ENCODE assay signal across 21 cellular contexts in the genomic region with DNA sequence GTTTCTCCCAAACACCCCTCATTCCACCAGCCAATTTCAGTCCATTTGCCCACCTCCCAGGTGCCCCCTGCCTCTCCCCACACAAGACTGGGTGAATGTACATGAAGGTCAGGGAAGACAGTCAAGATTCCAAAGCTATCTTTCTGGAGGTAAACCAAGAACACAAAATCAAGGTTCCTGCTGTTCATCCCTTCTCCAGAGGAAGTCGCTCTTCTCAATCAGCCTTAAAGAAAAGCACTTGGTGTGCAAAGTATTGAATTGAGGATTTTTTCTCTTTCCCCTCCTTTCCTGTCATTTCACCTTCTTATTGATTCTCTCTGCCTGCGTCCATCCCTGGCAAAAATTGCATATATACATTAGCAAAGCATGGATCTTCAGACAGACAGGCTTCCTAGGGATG. TPM values are rescaled to one million over a fixed set of nuclear protein-coding genes. Genes with fewer than 3 reads are reported as not detected.
"Had no signal": no experiment of that assay in that cellular context is flagged by ENCODE, and none has a peak within 500 bp of the region (broad histone marks: within the 10 kb centered on the region; RNA-seq: fewer than 3 reads in every experiment).

No MANE protein-coding gene starts in this region.

- H3K4me1 Mint-ChIP-seq: activated T-helper 17 cell treated with anti-CD3 and anti-CD28 coated beads, Interleukin-2, amount 50 U/mL, for 72 hours; immature natural killer cell had no signal

- H3K9me3 Mint-ChIP-seq: activated B cell treated with CpG ODN at 0.5 μM for 24 hours; activated CD4-positive, alpha-beta memory T cell treated with anti-CD3 and anti-CD28 coated beads, Interleukin-2, amount 10 ng/mL, durations not matched to agents 7 days and 5 days; activated naive CD4-positive, alpha-beta T cell treated with anti-CD3 and anti-CD28 coated beads for 36 hours; activated T-helper 17 cell treated with anti-CD3 and anti-CD28 coated beads, Interleukin-2, amount 50 U/mL, for 72 hours had no signal

- H3K36me3 Mint-ChIP-seq: activated CD8-positive, alpha-beta memory T cell treated with anti-CD3 and anti-CD28 coated beads, Interleukin-2, amount 10 ng/mL, durations not matched to agents 7 days and 5 days had no signal

- H3K4me1 ChIP-seq: prostate gland had no signal

- H3K27ac Mint-ChIP-seq: activated B cell treated with CpG ODN at 0.5 μM for 24 hours; activated CD4-positive, alpha-beta memory T cell treated with anti-CD3 and anti-CD28 coated beads, Interleukin-2, amount 10 ng/mL, durations not matched to agents 7 days and 5 days; activated CD8-positive, alpha-beta memory T cell treated with anti-CD3 and anti-CD28 coated beads, Interleukin-2, amount 10 ng/mL, durations not matched to agents 7 days and 5 days; activated naive CD4-positive, alpha-beta T cell treated with anti-CD3 and anti-CD28 coated beads for 36 hours; activated T-helper 17 cell treated with anti-CD3 and anti-CD28 coated beads, Interleukin-2, amount 50 U/mL, for 72 hours; immature natural killer cell; naive B cell had no signal

- H3K9me3 ChIP-seq: heart left ventricle, mucosa of descending colon, prostate gland, right atrium auricular region, tibial nerve had no signal

- H3K4me3 ChIP-seq: heart left ventricle, mucosa of descending colon, prostate gland, right atrium auricular region, tibial nerve had no signal

- H3K4me3 Mint-ChIP-seq: activated B cell treated with CpG ODN at 0.5 μM for 24 hours; activated CD4-positive, alpha-beta memory T cell treated with anti-CD3 and anti-CD28 coated beads, Interleukin-2, amount 10 ng/mL, durations not matched to agents 7 days and 5 days; activated CD8-positive, alpha-beta memory T cell treated with anti-CD3 and anti-CD28 coated beads, Interleukin-2, amount 10 ng/mL, durations not matched to agents 7 days and 5 days; activated naive CD4-positive, alpha-beta T cell treated with anti-CD3 and anti-CD28 coated beads for 36 hours; activated T-helper 17 cell treated with anti-CD3 and anti-CD28 coated beads, Interleukin-2, amount 50 U/mL, for 72 hours; immature natural killer cell; naive B cell had no signal

- DNase-seq: activated B cell treated with CpG ODN at 0.5 μM for 24 hours; activated CD4-positive, alpha-beta memory T cell treated with anti-CD3 and anti-CD28 coated beads, Interleukin-2, amount 10 ng/mL, durations not matched to agents 7 days and 5 days; activated CD4-positive, alpha-beta T cell treated with anti-CD3 and anti-CD28 coated beads for 4 hours; activated CD8-positive, alpha-beta memory T cell treated with anti-CD3 and anti-CD28 coated beads, Interleukin-2, amount 10 ng/mL, durations not matched to agents 7 days and 5 days; activated naive CD4-positive, alpha-beta T cell treated with anti-CD3 and anti-CD28 coated beads for 36 hours; activated T-cell treated with anti-CD3 and anti-CD28 coated beads, Interleukin-2, amount 50 U/mL, for 1 hour; brain microvascular endothelial cell; central memory CD4-positive, alpha-beta T cell; heart left ventricle; immature natural killer cell; mesenchymal stem cell; mucosa of descending colon; naive B cell; stimulated activated naive CD8-positive, alpha-beta T cell treated with anti-CD3 and anti-CD28 coated beads, Interleukin-15, Interleukin-2, amounts not matched to agents 100 U/mL and 50 U/mL, for 24 hours; substantia nigra; T-helper 9 cell had no signal

- ATAC-seq: activated CD8-positive, alpha-beta memory T cell treated with anti-CD3 and anti-CD28 coated beads, Interleukin-2, amount 10 ng/mL, durations not matched to agents 7 days and 5 days; activated T-helper 17 cell treated with anti-CD3 and anti-CD28 coated beads, Interleukin-2, amount 50 U/mL, for 72 hours; heart left ventricle; mucosa of descending colon; stimulated activated naive CD8-positive, alpha-beta T cell treated with anti-CD3 and anti-CD28 coated beads, Interleukin-15, Interleukin-2, amounts not matched to agents 100 U/mL and 50 U/mL, for 24 hours had no signal

- H3K27ac ChIP-seq: brain microvascular endothelial cell, heart left ventricle, prostate gland, right atrium auricular region, tibial nerve had no signal

- H3K36me3 ChIP-seq: brain microvascular endothelial cell, heart left ventricle, prostate gland, right atrium auricular region, tibial nerve had no signal

RNA-seq across cellular contexts. Expression of gene GRIN2B, which starts 4.5 kb away (rescaled TPM):
- total RNA-seq: activated CD4-positive, alpha-beta memory T cell treated with anti-CD3 and anti-CD28 coated beads, Interleukin-2, amount 10 ng/mL, durations not matched to agents 7 days and 5 days; activated CD8-positive, alpha-beta memory T cell treated with anti-CD3 and anti-CD28 coated beads, Interleukin-2, amount 10 ng/mL, durations not matched to agents 7 days and 5 days; activated naive CD4-positive, alpha-beta T cell treated with anti-CD3 and anti-CD28 coated beads for 36 hours; osteocyte; right atrium auricular region had no signal
- polyA plus RNA-seq: immature natural killer cell had no signal
